In the genomic region with DNA sequence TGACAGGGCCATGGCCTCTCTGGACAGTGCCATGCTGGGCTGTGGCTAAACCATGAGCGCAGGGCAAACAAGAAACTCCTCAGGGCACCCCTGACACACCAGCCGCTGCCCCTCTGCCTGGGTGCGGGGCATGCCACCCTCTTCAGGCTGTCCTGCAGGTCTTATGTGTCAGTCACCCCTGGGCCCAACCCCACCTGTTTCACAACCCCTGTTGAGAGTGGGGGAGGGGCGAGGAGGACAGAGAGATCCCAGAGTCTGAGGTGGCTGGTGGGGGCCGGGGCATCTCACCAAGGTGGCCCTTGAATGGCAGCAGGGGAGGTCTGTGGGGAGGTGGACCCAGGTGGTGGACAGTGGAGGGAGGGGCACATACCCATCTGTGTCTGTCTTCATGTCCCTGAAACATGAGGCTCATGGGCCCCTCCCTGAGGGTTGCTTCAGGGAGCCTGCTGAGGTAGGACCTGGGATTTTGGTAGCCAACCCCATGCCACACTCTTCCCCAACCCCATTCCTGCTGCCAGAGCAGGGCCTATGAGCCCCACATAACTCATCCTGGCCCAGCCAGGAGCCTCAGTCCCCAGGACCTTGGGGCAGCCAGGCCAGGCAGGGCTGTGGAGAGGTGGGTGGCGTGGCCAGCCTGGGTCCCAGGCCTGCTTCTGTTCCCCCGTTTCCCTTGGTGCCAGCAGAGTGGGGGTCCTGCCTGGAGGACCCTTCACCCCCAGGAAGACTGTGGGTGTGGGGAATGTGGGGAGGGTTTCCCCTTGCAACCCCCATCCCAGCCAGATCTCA, we compare ENCODE assay signal across 2 cellular contexts.
TF ChIP-seq lines count a peak whose summit lies in the region.

No MANE protein-coding gene starts in this region.

TF ChIP-seq in HCT116, 20 proteins besides CTCF, POLR2A, EP300 and RAD21:
- TF ChIP-seq, protein P1, sequence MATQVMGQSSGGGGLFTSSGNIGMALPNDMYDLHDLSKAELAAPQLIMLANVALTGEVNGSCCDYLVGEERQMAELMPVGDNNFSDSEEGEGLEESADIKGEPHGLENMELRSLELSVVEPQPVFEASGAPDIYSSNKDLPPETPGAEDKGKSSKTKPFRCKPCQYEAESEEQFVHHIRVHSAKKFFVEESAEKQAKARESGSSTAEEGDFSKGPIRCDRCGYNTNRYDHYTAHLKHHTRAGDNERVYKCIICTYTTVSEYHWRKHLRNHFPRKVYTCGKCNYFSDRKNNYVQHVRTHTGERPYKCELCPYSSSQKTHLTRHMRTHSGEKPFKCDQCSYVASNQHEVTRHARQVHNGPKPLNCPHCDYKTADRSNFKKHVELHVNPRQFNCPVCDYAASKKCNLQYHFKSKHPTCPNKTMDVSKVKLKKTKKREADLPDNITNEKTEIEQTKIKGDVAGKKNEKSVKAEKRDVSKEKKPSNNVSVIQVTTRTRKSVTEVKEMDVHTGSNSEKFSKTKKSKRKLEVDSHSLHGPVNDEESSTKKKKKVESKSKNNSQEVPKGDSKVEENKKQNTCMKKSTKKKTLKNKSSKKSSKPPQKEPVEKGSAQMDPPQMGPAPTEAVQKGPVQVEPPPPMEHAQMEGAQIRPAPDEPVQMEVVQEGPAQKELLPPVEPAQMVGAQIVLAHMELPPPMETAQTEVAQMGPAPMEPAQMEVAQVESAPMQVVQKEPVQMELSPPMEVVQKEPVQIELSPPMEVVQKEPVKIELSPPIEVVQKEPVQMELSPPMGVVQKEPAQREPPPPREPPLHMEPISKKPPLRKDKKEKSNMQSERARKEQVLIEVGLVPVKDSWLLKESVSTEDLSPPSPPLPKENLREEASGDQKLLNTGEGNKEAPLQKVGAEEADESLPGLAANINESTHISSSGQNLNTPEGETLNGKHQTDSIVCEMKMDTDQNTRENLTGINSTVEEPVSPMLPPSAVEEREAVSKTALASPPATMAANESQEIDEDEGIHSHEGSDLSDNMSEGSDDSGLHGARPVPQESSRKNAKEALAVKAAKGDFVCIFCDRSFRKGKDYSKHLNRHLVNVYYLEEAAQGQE (IDR thresholded peaks at IDR 0.05; ENCODE audit: low read depth), result no peak
- no peak for TF ChIP-seq CEBPB (IDR thresholded peaks at IDR 0.05; ENCODE audit: low read depth)
- no peak for TF ChIP-seq ZFX (IDR thresholded peaks at IDR 0.05)
- no peak for TF ChIP-seq SRF (IDR thresholded peaks at IDR 0.05; ENCODE audit: low read depth)
- TF ChIP-seq, protein P2, sequence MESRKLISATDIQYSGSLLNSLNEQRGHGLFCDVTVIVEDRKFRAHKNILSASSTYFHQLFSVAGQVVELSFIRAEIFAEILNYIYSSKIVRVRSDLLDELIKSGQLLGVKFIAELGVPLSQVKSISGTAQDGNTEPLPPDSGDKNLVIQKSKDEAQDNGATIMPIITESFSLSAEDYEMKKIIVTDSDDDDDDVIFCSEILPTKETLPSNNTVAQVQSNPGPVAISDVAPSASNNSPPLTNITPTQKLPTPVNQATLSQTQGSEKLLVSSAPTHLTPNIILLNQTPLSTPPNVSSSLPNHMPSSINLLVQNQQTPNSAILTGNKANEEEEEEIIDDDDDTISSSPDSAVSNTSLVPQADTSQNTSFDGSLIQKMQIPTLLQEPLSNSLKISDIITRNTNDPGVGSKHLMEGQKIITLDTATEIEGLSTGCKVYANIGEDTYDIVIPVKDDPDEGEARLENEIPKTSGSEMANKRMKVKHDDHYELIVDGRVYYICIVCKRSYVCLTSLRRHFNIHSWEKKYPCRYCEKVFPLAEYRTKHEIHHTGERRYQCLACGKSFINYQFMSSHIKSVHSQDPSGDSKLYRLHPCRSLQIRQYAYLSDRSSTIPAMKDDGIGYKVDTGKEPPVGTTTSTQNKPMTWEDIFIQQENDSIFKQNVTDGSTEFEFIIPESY (IDR thresholded peaks at IDR 0.05; ENCODE audit: extremely low read depth, insufficient replicate concordance, low read length), result no peak
- no peak for TF ChIP-seq TCF7L2 (IDR thresholded peaks at IDR 0.05; ENCODE audit: borderline replicate concordance, extremely low read depth, insufficient read depth, insufficient read length)
- TF ChIP-seq EZH2phosphoT487 (IDR thresholded peaks at IDR 0.05; ENCODE audit: borderline replicate concordance), result no peak
- TF ChIP-seq, protein P3, sequence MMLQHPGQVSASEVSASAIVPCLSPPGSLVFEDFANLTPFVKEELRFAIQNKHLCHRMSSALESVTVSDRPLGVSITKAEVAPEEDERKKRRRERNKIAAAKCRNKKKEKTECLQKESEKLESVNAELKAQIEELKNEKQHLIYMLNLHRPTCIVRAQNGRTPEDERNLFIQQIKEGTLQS (IDR thresholded peaks at IDR 0.05), result no peak
- no peak for TF ChIP-seq EGR1 (IDR thresholded peaks at IDR 0.05; ENCODE audit: low read depth)
- TF ChIP-seq SP1 (IDR thresholded peaks at IDR 0.05; ENCODE audit: low read depth), result no peak
- TF ChIP-seq YY1 (IDR thresholded peaks at IDR 0.05; ENCODE audit: extremely low read depth, insufficient replicate concordance, low read depth, low read length), result no peak
- TF ChIP-seq ZNF274 (IDR thresholded peaks at IDR 0.05; ENCODE audit: low read depth, low read length), result no peak
- TF ChIP-seq CBX3 (IDR thresholded peaks at IDR 0.05; ENCODE audit: low read depth), result no peak
- TF ChIP-seq JUND (IDR thresholded peaks at IDR 0.05), result no peak
- TF ChIP-seq POLR2AphosphoS5 (IDR thresholded peaks at IDR 0.05; ENCODE audit: low read depth, low read length), result no peak
- no peak for TF ChIP-seq EZH2 (IDR thresholded peaks at IDR 0.05)
- no peak for TF ChIP-seq SIN3A (IDR thresholded peaks at IDR 0.05; ENCODE audit: low read depth)

TF ChIP-seq in WTC11, 78 proteins besides CTCF, POLR2A, EP300 and RAD21 (continued from another document):
- TF ChIP-seq, protein P4, sequence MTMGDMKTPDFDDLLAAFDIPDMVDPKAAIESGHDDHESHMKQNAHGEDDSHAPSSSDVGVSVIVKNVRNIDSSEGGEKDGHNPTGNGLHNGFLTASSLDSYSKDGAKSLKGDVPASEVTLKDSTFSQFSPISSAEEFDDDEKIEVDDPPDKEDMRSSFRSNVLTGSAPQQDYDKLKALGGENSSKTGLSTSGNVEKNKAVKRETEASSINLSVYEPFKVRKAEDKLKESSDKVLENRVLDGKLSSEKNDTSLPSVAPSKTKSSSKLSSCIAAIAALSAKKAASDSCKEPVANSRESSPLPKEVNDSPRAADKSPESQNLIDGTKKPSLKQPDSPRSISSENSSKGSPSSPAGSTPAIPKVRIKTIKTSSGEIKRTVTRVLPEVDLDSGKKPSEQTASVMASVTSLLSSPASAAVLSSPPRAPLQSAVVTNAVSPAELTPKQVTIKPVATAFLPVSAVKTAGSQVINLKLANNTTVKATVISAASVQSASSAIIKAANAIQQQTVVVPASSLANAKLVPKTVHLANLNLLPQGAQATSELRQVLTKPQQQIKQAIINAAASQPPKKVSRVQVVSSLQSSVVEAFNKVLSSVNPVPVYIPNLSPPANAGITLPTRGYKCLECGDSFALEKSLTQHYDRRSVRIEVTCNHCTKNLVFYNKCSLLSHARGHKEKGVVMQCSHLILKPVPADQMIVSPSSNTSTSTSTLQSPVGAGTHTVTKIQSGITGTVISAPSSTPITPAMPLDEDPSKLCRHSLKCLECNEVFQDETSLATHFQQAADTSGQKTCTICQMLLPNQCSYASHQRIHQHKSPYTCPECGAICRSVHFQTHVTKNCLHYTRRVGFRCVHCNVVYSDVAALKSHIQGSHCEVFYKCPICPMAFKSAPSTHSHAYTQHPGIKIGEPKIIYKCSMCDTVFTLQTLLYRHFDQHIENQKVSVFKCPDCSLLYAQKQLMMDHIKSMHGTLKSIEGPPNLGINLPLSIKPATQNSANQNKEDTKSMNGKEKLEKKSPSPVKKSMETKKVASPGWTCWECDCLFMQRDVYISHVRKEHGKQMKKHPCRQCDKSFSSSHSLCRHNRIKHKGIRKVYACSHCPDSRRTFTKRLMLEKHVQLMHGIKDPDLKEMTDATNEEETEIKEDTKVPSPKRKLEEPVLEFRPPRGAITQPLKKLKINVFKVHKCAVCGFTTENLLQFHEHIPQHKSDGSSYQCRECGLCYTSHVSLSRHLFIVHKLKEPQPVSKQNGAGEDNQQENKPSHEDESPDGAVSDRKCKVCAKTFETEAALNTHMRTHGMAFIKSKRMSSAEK (CRISPR knock-in tag; IDR thresholded peaks at IDR 0.05; ENCODE audit: borderline replicate concordance), result no peak
- TF ChIP-seq, protein P5, sequence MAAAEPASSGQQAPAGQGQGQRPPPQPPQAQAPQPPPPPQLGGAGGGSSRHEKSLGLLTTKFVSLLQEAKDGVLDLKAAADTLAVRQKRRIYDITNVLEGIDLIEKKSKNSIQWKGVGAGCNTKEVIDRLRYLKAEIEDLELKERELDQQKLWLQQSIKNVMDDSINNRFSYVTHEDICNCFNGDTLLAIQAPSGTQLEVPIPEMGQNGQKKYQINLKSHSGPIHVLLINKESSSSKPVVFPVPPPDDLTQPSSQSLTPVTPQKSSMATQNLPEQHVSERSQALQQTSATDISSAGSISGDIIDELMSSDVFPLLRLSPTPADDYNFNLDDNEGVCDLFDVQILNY (CRISPR knock-in tag; IDR thresholded peaks at IDR 0.05), result no peak
- TF ChIP-seq OVOL2 (CRISPR knock-in tag; IDR thresholded peaks at IDR 0.05; ENCODE audit: borderline replicate concordance) (no peak), SMAD4 (CRISPR knock-in tag; IDR thresholded peaks at IDR 0.05) (no peak), MXD4 (CRISPR knock-in tag; IDR thresholded peaks at IDR 0.05; ENCODE audit: borderline replicate concordance) (no peak), NR2C2 (CRISPR knock-in tag; IDR thresholded peaks at IDR 0.05) (no peak), EMX1 (CRISPR knock-in tag; IDR thresholded peaks at IDR 0.05) (no peak), JAZF1 (CRISPR knock-in tag; IDR thresholded peaks at IDR 0.05) (no peak), IRF2 (CRISPR knock-in tag; IDR thresholded peaks at IDR 0.05; ENCODE audit: borderline replicate concordance, low read depth) (no peak), NFYB (CRISPR knock-in tag; conservative IDR thresholded peaks at IDR 0.05; ENCODE audit: low read depth) (no peak), CREM (CRISPR knock-in tag; IDR thresholded peaks at IDR 0.05) (no peak)
- TF ChIP-seq, protein P6, sequence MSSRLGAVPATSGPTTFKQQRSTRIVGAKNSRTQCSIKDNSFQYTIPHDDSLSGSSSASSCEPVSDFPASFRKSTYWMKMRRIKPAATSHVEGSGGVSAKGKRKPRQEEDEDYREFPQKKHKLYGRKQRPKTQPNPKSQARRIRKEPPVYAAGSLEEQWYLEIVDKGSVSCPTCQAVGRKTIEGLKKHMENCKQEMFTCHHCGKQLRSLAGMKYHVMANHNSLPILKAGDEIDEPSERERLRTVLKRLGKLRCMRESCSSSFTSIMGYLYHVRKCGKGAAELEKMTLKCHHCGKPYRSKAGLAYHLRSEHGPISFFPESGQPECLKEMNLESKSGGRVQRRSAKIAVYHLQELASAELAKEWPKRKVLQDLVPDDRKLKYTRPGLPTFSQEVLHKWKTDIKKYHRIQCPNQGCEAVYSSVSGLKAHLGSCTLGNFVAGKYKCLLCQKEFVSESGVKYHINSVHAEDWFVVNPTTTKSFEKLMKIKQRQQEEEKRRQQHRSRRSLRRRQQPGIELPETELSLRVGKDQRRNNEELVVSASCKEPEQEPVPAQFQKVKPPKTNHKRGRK (CRISPR knock-in tag; IDR thresholded peaks at IDR 0.05; ENCODE audit: borderline replicate concordance), result no peak
- TF ChIP-seq, protein P7, sequence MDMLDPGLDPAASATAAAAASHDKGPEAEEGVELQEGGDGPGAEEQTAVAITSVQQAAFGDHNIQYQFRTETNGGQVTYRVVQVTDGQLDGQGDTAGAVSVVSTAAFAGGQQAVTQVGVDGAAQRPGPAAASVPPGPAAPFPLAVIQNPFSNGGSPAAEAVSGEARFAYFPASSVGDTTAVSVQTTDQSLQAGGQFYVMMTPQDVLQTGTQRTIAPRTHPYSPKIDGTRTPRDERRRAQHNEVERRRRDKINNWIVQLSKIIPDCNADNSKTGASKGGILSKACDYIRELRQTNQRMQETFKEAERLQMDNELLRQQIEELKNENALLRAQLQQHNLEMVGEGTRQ (CRISPR knock-in tag; IDR thresholded peaks at IDR 0.05), result no peak
TF ChIP-seq in WTC11: peak in this region for 0.
